8 cellular contexts compared by ENCODE assay signal in genomic region chr2:72147303-72147970, GRCh38. TPM values are rescaled to one million over a fixed set of nuclear protein-coding genes. Genes with fewer than 3 reads are reported as not detected.
A peak's percentile ranks its signal among the peaks of the same experiment; 100 is the strongest.
DNase-seq lines count a peak whose midpoint lies in the region; ATAC-seq and TF ChIP-seq lines count a peak whose summit lies in the region.

A gene with protein sequence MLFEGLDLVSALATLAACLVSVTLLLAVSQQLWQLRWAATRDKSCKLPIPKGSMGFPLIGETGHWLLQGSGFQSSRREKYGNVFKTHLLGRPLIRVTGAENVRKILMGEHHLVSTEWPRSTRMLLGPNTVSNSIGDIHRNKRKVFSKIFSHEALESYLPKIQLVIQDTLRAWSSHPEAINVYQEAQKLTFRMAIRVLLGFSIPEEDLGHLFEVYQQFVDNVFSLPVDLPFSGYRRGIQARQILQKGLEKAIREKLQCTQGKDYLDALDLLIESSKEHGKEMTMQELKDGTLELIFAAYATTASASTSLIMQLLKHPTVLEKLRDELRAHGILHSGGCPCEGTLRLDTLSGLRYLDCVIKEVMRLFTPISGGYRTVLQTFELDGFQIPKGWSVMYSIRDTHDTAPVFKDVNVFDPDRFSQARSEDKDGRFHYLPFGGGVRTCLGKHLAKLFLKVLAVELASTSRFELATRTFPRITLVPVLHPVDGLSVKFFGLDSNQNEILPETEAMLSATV (minus strand): TSS chr2:72147862. CDS start chr2:72147834, 28 bp downstream.

- peaks cover 72% of the 10 kb centered on the region for H3K4me1 ChIP-seq in vagina

- TF ChIP-seq CTCF in vagina (IDR thresholded peaks at IDR 0.05), result no peak

- peaks cover 21% of the 10 kb centered on the region for H3K27me3 ChIP-seq in vagina

- no peaks in the 10 kb centered on the region for H3K36me3 ChIP-seq in vagina

- ATAC-seq in HG03039 (IDR thresholded peaks at IDR 0.05; ENCODE audit: unreplicated experiment) (no peak), GM21786 (IDR thresholded peaks at IDR 0.05; ENCODE audit: unreplicated experiment) (no peak)

- intact Hi-C loops in vagina (cut with DNase I), result loop anchor here (10.0 kb wide), 2 partner anchors 213 to 437 kb away; no protein-coding TSS in a partner anchor

- DNase-seq in COLO668 (lab: John Stamatoyannopoulos, UW; ENCODE audit: unreplicated experiment) (peak; percentile 40), NCI-H69 (lab: John Stamatoyannopoulos, UW) (peak; percentile 5), ecto neural progenitor cell (ENCODE audit: low spot score) (peak; percentile 73), mucosa of gallbladder (ENCODE audit: low spot score) (peak; percentile 7), vagina (ENCODE audit: extremely low spot score in 2 of 2) (peak in 1 of 2 donors; percentile 75)
- DNase-seq in stimulated activated CD4-positive, alpha-beta T cell treated with anti-CD3 and anti-CD28 coated beads, Interleukin-4, amount 100 ng/mL, for 24 hours, result no peak

- H3K4me3 ChIP-seq in vagina, result peak within 1 kb of the TSS; percentile 42 to 43

- TF ChIP-seq POLR2A in vagina (IDR thresholded peaks at IDR 0.05), result no peak

- H3K9me3 ChIP-seq in vagina, result no peaks in the 10 kb centered on the region

- H3K27ac ChIP-seq in vagina, result peak within 1 kb of the TSS; percentile 16

RNA-seq across cellular contexts. Expression of the gene that starts here (rescaled TPM):
- total RNA-seq in mucosa of gallbladder (2.2 TPM), vagina (6.9 TPM)
